Comparison of ENCODE assay signal across 17 cellular contexts in the genomic region with DNA sequence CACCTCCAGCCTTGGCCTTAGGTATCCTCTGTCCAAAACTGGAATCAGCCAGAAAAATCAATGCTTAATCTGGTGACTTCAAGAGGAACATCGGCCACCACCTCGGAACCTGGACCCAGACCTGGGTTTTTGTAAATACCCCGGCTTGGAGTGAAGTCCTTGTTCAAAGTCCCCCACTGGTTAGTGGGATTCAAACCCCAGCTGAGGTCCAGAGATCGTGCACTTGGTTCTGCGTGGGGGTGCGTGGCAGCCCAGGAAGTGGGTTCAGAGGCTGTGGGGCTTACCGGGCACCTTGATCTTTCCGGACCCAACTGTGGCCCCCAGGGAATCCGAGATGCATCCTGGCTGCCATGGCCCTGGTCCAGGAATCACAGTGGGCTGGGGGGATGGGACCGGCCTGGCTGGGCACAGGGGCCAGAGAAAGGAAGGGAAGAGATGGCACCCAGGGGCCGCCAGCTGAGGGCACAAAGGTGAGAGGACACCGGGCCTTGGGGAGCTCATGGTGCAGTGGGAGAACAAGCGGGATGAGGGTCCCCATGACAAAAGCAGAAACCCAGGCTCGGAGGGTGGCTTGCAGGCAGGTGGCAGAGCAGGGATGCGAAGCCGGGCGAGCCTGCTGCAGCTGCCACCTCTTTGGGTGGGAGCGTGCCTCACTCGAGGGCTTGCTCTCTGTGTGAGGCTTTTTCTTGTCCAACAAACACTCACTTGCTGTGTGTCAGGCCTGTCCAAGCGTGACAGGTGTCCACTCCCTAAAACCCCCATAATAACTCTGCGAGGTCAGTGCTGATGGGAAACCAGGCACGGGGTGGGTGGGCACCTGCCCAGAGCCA. TPM values are rescaled to one million over a fixed set of nuclear protein-coding genes. Genes with fewer than 3 reads are reported as not detected.
"Had no signal": no experiment of that assay in that cellular context is flagged by ENCODE, and none has a peak within 500 bp of the region (broad histone marks: within the 10 kb centered on the region; RNA-seq: fewer than 3 reads in every experiment).

No MANE protein-coding gene starts in this region.

- FAIRE-seq: endometrium, keratinocyte, TTC549 had no signal

- H3K4me3 ChIP-seq: esophagus muscularis mucosa, ovary, stomach, testis, upper lobe of left lung had no signal

- DNase-seq: activated CD4-positive, alpha-beta memory T cell treated with anti-CD3 and anti-CD28 coated beads, Interleukin-2, amount 10 ng/mL, durations not matched to agents 7 days and 5 days; activated CD4-positive, alpha-beta T cell treated with anti-CD3 and anti-CD28 coated beads for 4 hours; activated naive CD4-positive, alpha-beta T cell treated with anti-CD3 and anti-CD28 coated beads, Interleukin-2, amount 50 U/mL, for 16 hours; activated T-cell treated with anti-CD3 and anti-CD28 coated beads, Interleukin-2, amount 50 U/mL, for 24 hours; ovary; stimulated activated CD4-positive, alpha-beta T cell treated with anti-CD3 and anti-CD28 coated beads, Interleukin-12 subunit alpha, Interleukin-12 subunit beta, amount 100 ng/mL, for 4 hours; stimulated activated CD4-positive, alpha-beta T cell treated with anti-CD3 and anti-CD28 coated beads, Interleukin-2, amount 100 ng/mL, for 24 hours; stomach; testis had no signal

- H3K36me3 ChIP-seq: esophagus muscularis mucosa, ovary, stomach, upper lobe of left lung had no signal

- H3K27ac ChIP-seq: esophagus muscularis mucosa, ovary, stomach, testis, upper lobe of left lung had no signal

- H3K4me1 ChIP-seq: testis had no signal

- H3K27me3 ChIP-seq: ovary, testis, upper lobe of left lung had no signal

- H3K9me3 ChIP-seq: ovary, testis had no signal

RNA-seq across cellular contexts. Expression of gene ZBP1, which starts 27.7 kb away (rescaled TPM):
- total RNA-seq: neural crest cell, pulmonary artery endothelial cell, stomach, WTC11 had no signal

RNA-seq across cellular contexts. Expression of gene PCK1, which starts 31.6 kb away (rescaled TPM):
- total RNA-seq: activated CD4-positive, alpha-beta memory T cell treated with anti-CD3 and anti-CD28 coated beads, Interleukin-2, amount 10 ng/mL, durations not matched to agents 7 days and 5 days; neural crest cell; pulmonary artery endothelial cell had no signal
- polyA plus RNA-seq: keratinocyte had no signal
